Comparison of ENCODE assay signal across 7 cellular contexts in genomic region chr11:101306721-101307120, GRCh38.
"Had no signal": no experiment of that assay in that cellular context is flagged by ENCODE, and none has a peak within 500 bp of the region (broad histone marks: within the 10 kb centered on the region; RNA-seq: fewer than 3 reads in every experiment).

No MANE protein-coding gene starts in this region.

- H3K4me3 ChIP-seq: GM23338, HAP-1, K562 had no signal

- DNase-seq: H7, HFFc6, IMR-90, KG1 had no signal

- H3K4me1 ChIP-seq: HAP-1 had no signal

- H3K36me3 ChIP-seq: HAP-1 had no signal

- H3K9me3 ChIP-seq: HAP-1 had no signal

- FAIRE-seq: K562 had no signal
